ENCODE assay signal across 8 cellular contexts in genomic region chr2:98445167-98445522, GRCh38. TPM values are rescaled to one million over a fixed set of nuclear protein-coding genes. Genes with fewer than 3 reads are reported as not detected.
A peak's percentile ranks its signal among the peaks of the same experiment; 100 is the strongest.
DNase-seq lines count a peak whose midpoint lies in the region; ATAC-seq and TF ChIP-seq lines count a peak whose summit lies in the region.

No MANE protein-coding gene starts in this region.

- peak; percentile 48 for ATAC-seq in mucosa of descending colon

- H3K4me1 Mint-ChIP-seq in dendritic cell treated with granulocyte-macrophage colony-stimulating factor and Interleukin-4, amounts not matched to agents 40 ng/mL and 50 ng/mL, for 4 days (ENCODE audit: low read depth), result peaks cover 38% of the 10 kb centered on the region

- H3K4me3 ChIP-seq in HEK293 (ENCODE audit: low read depth, low read length) (peak overlapping the region; percentile 76), OCI-LY3 (ENCODE audit: low read length) (peak overlapping the region; percentile 99), mucosa of descending colon (peak overlapping the region; percentile 74)

- peaks cover 14% of the 10 kb centered on the region for H3K4me1 ChIP-seq in HEK293 (ENCODE audit: control insufficient read depth, insufficient read depth, low read length)
- H3K4me1 ChIP-seq in OCI-LY3 (ENCODE audit: low read length), result peaks cover 34% of the 10 kb centered on the region
- peaks cover 23% of the 10 kb centered on the region for H3K4me1 ChIP-seq in mucosa of descending colon (ENCODE audit: low read depth)

- no peaks in the 10 kb centered on the region for H3K27me3 Mint-ChIP-seq in dendritic cell treated with granulocyte-macrophage colony-stimulating factor and Interleukin-4, amounts not matched to agents 40 ng/mL and 50 ng/mL, for 4 days

- CTCF ChIA-PET in HEK293 (lab: Yijun Ruan, JAX), result interaction anchor here (0.6 kb wide), 1 partner anchor 160 kb away, joined by 3 read pairs; no protein-coding TSS in a partner anchor

- H3K4me2 ChIP-seq in OCI-LY3 (ENCODE audit: low read length), result peak overlapping the region; percentile 95

- TF ChIP-seq CTCF in HEK293 (tag by site-specific recombination; IDR thresholded peaks at IDR 0.05) (no peak), OCI-LY3 (IDR thresholded peaks at IDR 0.05; ENCODE audit: low read depth, low read length) (no peak), mucosa of descending colon (IDR thresholded peaks at IDR 0.05) (no peak)

- no peaks in the 10 kb centered on the region for H3K27me3 ChIP-seq in OCI-LY3 (ENCODE audit: low read depth, low read length)

- H3K9me3 ChIP-seq in HEK293 (ENCODE audit: control insufficient read depth, insufficient read depth, low read depth, low read length), result no peaks in the 10 kb centered on the region
- H3K9me3 ChIP-seq in OCI-LY3 (ENCODE audit: insufficient read depth, low read length), result peaks cover 3% of the 10 kb centered on the region; the same call in 1 of the 2 replicates
- H3K9me3 ChIP-seq in mucosa of descending colon, result no peaks in the 10 kb centered on the region

- DNase-seq in NCI-H748 (lab: John Stamatoyannopoulos, UW; ENCODE audit: unreplicated experiment) (peak; percentile 50), NCI-H748 treated with DMSO at 0.1 percent for 48 hours (lab: John Stamatoyannopoulos, UW) (no peak), mucosa of descending colon (peak in 2 of 3 donors; percentile 61 to 62), inferior parietal cortex (ENCODE audit: extremely low spot score) (no peak), NCI-H446 (lab: John Stamatoyannopoulos, UW) (no peak)

- H3K9ac ChIP-seq in OCI-LY3 (ENCODE audit: low read length), result peak overlapping the region; percentile 82

- H4K20me1 ChIP-seq in OCI-LY3 (ENCODE audit: insufficient read depth, low read length), result peaks cover 11% of the 10 kb centered on the region

- H3K36me3 Mint-ChIP-seq in dendritic cell treated with granulocyte-macrophage colony-stimulating factor and Interleukin-4, amounts not matched to agents 40 ng/mL and 50 ng/mL, for 4 days (ENCODE audit: low read depth), result peaks cover 5% of the 10 kb centered on the region

- H2AFZ ChIP-seq in OCI-LY3 (ENCODE audit: low read depth, low read length), result no peak overlapping the region; the same call in none of the 2 replicates

- H3K27ac ChIP-seq in HEK293 (ENCODE audit: extremely low read depth, low read depth, low read length) (peak overlapping the region; percentile 64), OCI-LY3 (ENCODE audit: low read length) (no peak overlapping the region)

- peak overlapping the region; percentile 86 for H3K4me3 Mint-ChIP-seq in dendritic cell treated with granulocyte-macrophage colony-stimulating factor and Interleukin-4, amounts not matched to agents 40 ng/mL and 50 ng/mL, for 4 days

- H3K36me3 ChIP-seq in HEK293 (ENCODE audit: control insufficient read depth in 2 of 2, insufficient read depth in 1 of 2, low read length in 2 of 2) (no peaks in the 10 kb centered on the region), OCI-LY3 (replicated peaks; ENCODE audit: low read depth, low read length) (no peaks in the 10 kb centered on the region), mucosa of descending colon (ENCODE audit: low read depth) (no peaks in the 10 kb centered on the region)

- H3K27ac Mint-ChIP-seq in dendritic cell treated with granulocyte-macrophage colony-stimulating factor and Interleukin-4, amounts not matched to agents 40 ng/mL and 50 ng/mL, for 4 days, result peak overlapping the region; percentile 84

- POLR2A ChIA-PET in HEK293 (lab: Yijun Ruan, JAX), result interaction anchor here (0.7 to 1.0 kb wide), 2 partner anchors 21 to 79 kb away, joined by 3 to 5 read pairs; no protein-coding TSS in a partner anchor

- intact Hi-C loops in dendritic cell treated with granulocyte-macrophage colony-stimulating factor and Interleukin-4, amounts not matched to agents 40 ng/mL and 50 ng/mL, for 4 days (cut with micrococcal nuclease), result loop anchor here (5.0 kb wide), 1 partner anchor 42 kb away; no protein-coding TSS in a partner anchor
- intact Hi-C loops in mucosa of descending colon (cut with DNase I, micrococcal nuclease), result no loop called here

- peaks cover 41% of the 10 kb centered on the region for H3K79me2 ChIP-seq in OCI-LY3 (ENCODE audit: low read length)

- peaks cover under 1% of the 10 kb centered on the region for H3K9me3 Mint-ChIP-seq in dendritic cell treated with granulocyte-macrophage colony-stimulating factor and Interleukin-4, amounts not matched to agents 40 ng/mL and 50 ng/mL, for 4 days

TF ChIP-seq in HEK293, 187 proteins besides CTCF, POLR2A, EP300 and RAD21:
- TF ChIP-seq, protein P1, sequence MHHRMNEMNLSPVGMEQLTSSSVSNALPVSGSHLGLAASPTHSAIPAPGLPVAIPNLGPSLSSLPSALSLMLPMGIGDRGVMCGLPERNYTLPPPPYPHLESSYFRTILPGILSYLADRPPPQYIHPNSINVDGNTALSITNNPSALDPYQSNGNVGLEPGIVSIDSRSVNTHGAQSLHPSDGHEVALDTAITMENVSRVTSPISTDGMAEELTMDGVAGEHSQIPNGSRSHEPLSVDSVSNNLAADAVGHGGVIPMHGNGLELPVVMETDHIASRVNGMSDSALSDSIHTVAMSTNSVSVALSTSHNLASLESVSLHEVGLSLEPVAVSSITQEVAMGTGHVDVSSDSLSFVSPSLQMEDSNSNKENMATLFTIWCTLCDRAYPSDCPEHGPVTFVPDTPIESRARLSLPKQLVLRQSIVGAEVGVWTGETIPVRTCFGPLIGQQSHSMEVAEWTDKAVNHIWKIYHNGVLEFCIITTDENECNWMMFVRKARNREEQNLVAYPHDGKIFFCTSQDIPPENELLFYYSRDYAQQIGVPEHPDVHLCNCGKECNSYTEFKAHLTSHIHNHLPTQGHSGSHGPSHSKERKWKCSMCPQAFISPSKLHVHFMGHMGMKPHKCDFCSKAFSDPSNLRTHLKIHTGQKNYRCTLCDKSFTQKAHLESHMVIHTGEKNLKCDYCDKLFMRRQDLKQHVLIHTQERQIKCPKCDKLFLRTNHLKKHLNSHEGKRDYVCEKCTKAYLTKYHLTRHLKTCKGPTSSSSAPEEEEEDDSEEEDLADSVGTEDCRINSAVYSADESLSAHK (tag by site-specific recombination; IDR thresholded peaks at IDR 0.05), result no peak
- no peak for TF ChIP-seq REPIN1 (tag by site-specific recombination; IDR thresholded peaks at IDR 0.05; ENCODE audit: low read depth)
- peak; percentile 56 for TF ChIP-seq ZBTB26 (tag by site-specific recombination; optimal IDR thresholded peaks at IDR 0.05)
- no peak for TF ChIP-seq ZNF311 (tag by site-specific recombination; IDR thresholded peaks at IDR 0.05; ENCODE audit: borderline replicate concordance)
- no peak for TF ChIP-seq ZNF830 (tag by site-specific recombination; IDR thresholded peaks at IDR 0.05; ENCODE audit: low read depth)
- TF ChIP-seq ZNF692 (tag by site-specific recombination; IDR thresholded peaks at IDR 0.05), result no peak
- peak; percentile 30; the same call in 1 of the 2 replicates for TF ChIP-seq ZIC2 (tag by site-specific recombination; IDR thresholded peaks at IDR 0.05)

RNA-seq across cellular contexts. Expression of gene INPP4A, which starts 0.5 kb away (rescaled TPM):
- 10 to 100 TPM; 18.2 to 39.8 (median 19.1) TPM for total RNA-seq in mucosa of descending colon

Comparison
In these comparisons a context has a peak if more than half of its experiments do, and no peak if none do; other contexts are left out.
1. DNase-seq: peak in NCI-H748 (single experiment) and mucosa of descending colon (2 of 3); none in NCI-H748 treated with DMSO at 0.1 percent for 48 hours (single experiment), inferior parietal cortex (single experiment) and NCI-H446 (0 of 2).
2. Peak in every context shown above with its lines, with median percentiles within 50 percentile points of each other: H3K4me3 ChIP-seq.